ENCODE assay signal across 12 cellular contexts in the genomic region with DNA sequence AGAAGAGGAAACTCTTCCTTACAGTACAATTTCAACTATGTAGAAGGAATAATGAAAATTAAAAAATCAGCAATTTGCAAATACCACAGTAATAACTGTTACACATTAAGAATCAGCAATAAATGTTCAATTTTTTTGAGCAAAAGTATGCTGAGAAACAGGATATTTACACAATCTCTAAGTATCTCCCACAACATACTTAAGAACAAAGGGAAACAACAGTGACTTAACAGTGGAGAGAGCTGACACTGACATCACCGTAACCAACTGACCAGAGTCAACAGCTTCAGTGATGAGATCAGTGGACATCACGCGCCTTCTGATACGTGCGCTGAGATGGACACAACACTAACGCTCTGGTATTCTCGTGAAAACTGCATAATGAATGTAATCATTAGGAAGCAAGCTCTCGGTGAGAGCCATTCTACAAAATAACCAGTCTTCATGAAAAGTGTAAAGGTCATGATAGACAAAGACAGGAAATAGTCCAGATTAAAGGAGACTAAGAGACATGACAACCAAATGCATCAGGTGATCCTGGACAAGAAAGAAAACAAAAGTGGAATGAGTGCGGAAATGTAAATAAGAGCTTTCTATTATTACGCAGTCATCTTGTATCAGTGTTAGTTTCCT.
DNase-seq lines count a peak whose midpoint lies in the region; ATAC-seq, FAIRE-seq and TF ChIP-seq lines count a peak whose summit lies in the region.
"Had no signal": no experiment of that assay in that cellular context is flagged by ENCODE, and none has a peak within 500 bp of the region (broad histone marks: within the 10 kb centered on the region; RNA-seq: fewer than 3 reads in every experiment).

No MANE protein-coding gene starts in this region.

- peak overlapping the region in 3 of 12 donors; percentile 2 to 90 (median 6) for H3K27ac ChIP-seq in heart left ventricle
- H3K27ac ChIP-seq in GM12878 (ENCODE audit: control insufficient read depth, insufficient read depth): peak overlapping the region; percentile 89
- peak overlapping the region; percentile 25 to 77 (median 53) for H3K27ac ChIP-seq in right lobe of liver
- H3K27ac ChIP-seq in urinary bladder (ENCODE audit: low read depth): peak overlapping the region; percentile 6
- H3K27ac ChIP-seq in OCI-LY7 (ENCODE audit: low read depth, low read length, poor library complexity, severe bottlenecking): no peak overlapping the region

- peak overlapping the region; percentile 77; the same call in 1 of the 2 replicates for H3K4me2 ChIP-seq in GM12878 (ENCODE audit: control insufficient read depth, insufficient read depth)
- no peak overlapping the region for H3K4me2 ChIP-seq in OCI-LY7 (ENCODE audit: low read length)

- RAD21 ChIA-PET in GM12878 (lab: Charles Lee; ENCODE audit: unreplicated experiment): interaction anchor here (0.7 to 8.8 kb wide), 11 partner anchors 7 to 81 kb away, joined by 3 to 99 read pairs (median 14); no protein-coding TSS in a partner anchor

- H3K36me3 ChIP-seq in heart left ventricle (no peaks in the 10 kb centered on the region), GM12878 (ENCODE audit: control insufficient read depth in 2 of 2, insufficient read depth in 2 of 2, low read length in 1 of 2) (0 out of 4 replicates have a peak, but pooled peaks cover 0 to 4% of the 10 kb centered on the region in 2 experiments), right lobe of liver (no peaks in the 10 kb centered on the region), urinary bladder (ENCODE audit: insufficient read depth) (no peaks in the 10 kb centered on the region), OCI-LY7 (ENCODE audit: insufficient read depth, low read length) (peaks cover 4% of the 10 kb centered on the region; the same call in 1 of the 2 replicates)

- H3K4me1 Mint-ChIP-seq in HFFc6 (ENCODE audit: low read depth): peaks cover 53% of the 10 kb centered on the region

- in situ Hi-C loops in GM12878 (cut with MboI): no loop called here

- H3K4me1 ChIP-seq in heart left ventricle: peaks cover 0 to 86% (median 11%) of the 10 kb centered on the region in 12 donors
- H3K4me1 ChIP-seq in GM12878 (ENCODE audit: control insufficient read depth, insufficient read depth, low read length): peaks cover 49% of the 10 kb centered on the region
- peaks cover 0 to 25% (median 3%) of the 10 kb centered on the region in 4 donors for H3K4me1 ChIP-seq in right lobe of liver
- peaks cover 4% of the 10 kb centered on the region for H3K4me1 ChIP-seq in urinary bladder (ENCODE audit: insufficient read depth)
- H3K4me1 ChIP-seq in OCI-LY7 (ENCODE audit: insufficient read depth, low read length, poor library complexity, severe bottlenecking): peaks cover 24% of the 10 kb centered on the region

- CTCF ChIA-PET in GM12878 (lab: Yijun Ruan, JAX) (interaction anchor here (0.8 to 6.8 kb wide), 5 partner anchors 13 to 70 kb away, joined by 3 to 72 read pairs (median 6); no protein-coding TSS in a partner anchor), OCI-LY7 (lab: Charles Lee; ENCODE audit: unreplicated experiment) (interaction anchor here (1.5 kb wide), 1 partner anchor 37 kb away, joined by 3 read pairs; no protein-coding TSS in a partner anchor)

- H4K20me1 ChIP-seq in GM12878 (ENCODE audit: control insufficient read depth, insufficient read depth) (no peaks in the 10 kb centered on the region), OCI-LY7 (ENCODE audit: insufficient read depth, low read length) (no peaks in the 10 kb centered on the region)

- intact Hi-C loops in heart left ventricle (cut with DNase I): no loop called here
- intact Hi-C loops in Right ventricle myocardium inferior (cut with DNase I): no loop called here
- intact Hi-C loops in GM12878 (cut with micrococcal nuclease; ENCODE audit: unreplicated experiment): loop anchor here (2.0 to 5.0 kb wide), 2 partner anchors 15 to 34 kb away; no protein-coding TSS in a partner anchor
- intact Hi-C loops in right lobe of liver (cut with DNase I): no loop called here
- intact Hi-C loops in OCI-LY7 (cut with micrococcal nuclease; ENCODE audit: unreplicated experiment): loop anchor here (5.0 kb wide), 1 partner anchor 136 kb away; no protein-coding TSS in a partner anchor

- H3K79me2 ChIP-seq in GM12878 (ENCODE audit: control insufficient read depth, insufficient read depth, low read length): peaks cover 93% of the 10 kb centered on the region
- peaks cover 25% of the 10 kb centered on the region; the same call in 1 of the 2 replicates for H3K79me2 ChIP-seq in OCI-LY7 (ENCODE audit: insufficient read depth, low read depth, low read length)

- H3K9me2 ChIP-seq in OCI-LY7 (ENCODE audit: insufficient read depth, low read length): no peaks in the 10 kb centered on the region

- H3K4me3 ChIP-seq in heart left ventricle (no peak overlapping the region), GM12878 (no peak overlapping the region), right lobe of liver (no peak overlapping the region), urinary bladder (ENCODE audit: low read depth, low read length) (no peak overlapping the region), OCI-LY7 (ENCODE audit: low read depth, low read length, poor library complexity, severe bottlenecking) (no peak overlapping the region)
- H3K4me3 ChIP-seq: BLaER1 treated with 17β-estradiol and CSF1 and Interleukin-3, amounts not matched to agents 10 nM and 100 nM had no signal

- H3K36me3 Mint-ChIP-seq in HFFc6 (ENCODE audit: low read depth): peaks cover 22% of the 10 kb centered on the region

- WGBS in heart left ventricle, 4 donors: 59 to 75% (median 64%) methylated on average over 10 of the region's 10 CpGs
- 47% methylated on average over 10 of the region's 10 CpGs for WGBS in GM12878 (ENCODE audit: insufficient coverage, insufficient replicate concordance, low lambda C conversion rate, missing lambda C conversion rate)
- WGBS in right lobe of liver (ENCODE audit: insufficient coverage, low coverage, low lambda C conversion rate, missing lambda C conversion rate): 78% methylated on average over 9 of the region's 10 CpGs
- WGBS in urinary bladder: 90% methylated on average over 10 of the region's 10 CpGs

- H3K9ac ChIP-seq in GM12878 (ENCODE audit: control insufficient read depth, insufficient read depth, low read length): no peak overlapping the region

- POLR2A ChIA-PET in GM12878 (lab: Charles Lee): interaction anchor here (0.8 to 6.5 kb wide), 9 partner anchors 9 to 78 kb away, joined by 3 to 82 read pairs (median 6); no protein-coding TSS in a partner anchor
- POLR2A ChIA-PET in OCI-LY7 (lab: Charles Lee): interaction anchor here (1.8 kb wide), 1 partner anchor 16 kb away, joined by 5 read pairs; no protein-coding TSS in a partner anchor

- H3K9me3 Mint-ChIP-seq in HFFc6: no peaks in the 10 kb centered on the region
- H3K9me3 Mint-ChIP-seq: neural crest cell had no signal

- peaks cover under 1% of the 10 kb centered on the region; the same call in 1 of the 2 replicates for H3K27me3 Mint-ChIP-seq in HFFc6 (ENCODE audit: insufficient read depth)

- BruUV-seq in GM12878 (replicated peaks; lab: Mats Ljungman, UMichigan): no TSS peak
- BruUV-seq in OCI-LY7 (replicated peaks; lab: Mats Ljungman, UMichigan): no TSS peak

- TF ChIP-seq RAD21 in GM12878 (IDR thresholded peaks at IDR 0.05; ENCODE audit: insufficient read depth, low read depth, low read length): no peak

- no peak for TF ChIP-seq EP300 in GM12878 (IDR thresholded peaks at IDR 0.05; ENCODE audit: borderline replicate concordance in 1 of 2, control insufficient read depth in 1 of 2, low read depth in 2 of 2, low read length in 2 of 2)

- no peak overlapping the region for H3K4me3 Mint-ChIP-seq in HFFc6
- H3K4me3 Mint-ChIP-seq: neural crest cell had no signal

- H2AFZ ChIP-seq in GM12878 (ENCODE audit: control insufficient read depth, low read depth, low read length) (no peak overlapping the region), OCI-LY7 (ENCODE audit: low read length) (no peak overlapping the region)

- H3K27me3 ChIP-seq in heart left ventricle (no peaks in the 10 kb centered on the region), GM12878 (replicated peaks in 1 of 2; ENCODE audit: control insufficient read depth in 2 of 2, insufficient read depth in 2 of 2, low read length in 1 of 2) (no peaks in the 10 kb centered on the region), right lobe of liver (no peaks in the 10 kb centered on the region)
- H3K27me3 ChIP-seq: BLaER1 treated with 17β-estradiol and CSF1 and Interleukin-3, amounts not matched to agents 10 nM and 100 nM had no signal

- TF ChIP-seq POLR2A in heart left ventricle (IDR thresholded peaks at IDR 0.05) (no peak), GM12878 (IDR thresholded peaks at IDR 0.05; ENCODE audit: low read depth, low read length) (no peak), right lobe of liver (IDR thresholded peaks at IDR 0.05) (no peak)

- no peak overlapping the region; the same call in 1 of the 2 replicates for H3K27ac Mint-ChIP-seq in HFFc6

- no peak for FAIRE-seq in GM12878 (lab: Jason Lieb, UNC)
- FAIRE-seq: endometrium had no signal

- SMC1A ChIA-PET in GM12878 (lab: Charles Lee; ENCODE audit: uncharacterized antibody, unreplicated experiment): interaction anchor here (1.0 to 8.8 kb wide), 12 partner anchors 9 to 81 kb away, joined by 3 to 172 read pairs (median 10); no protein-coding TSS in a partner anchor

- DNase-seq in heart left ventricle (no peak), Right ventricle myocardium inferior (ENCODE audit: missing footprints) (no peak), GM12878 (ENCODE audit: low read depth, low spot score) (no peak), right lobe of liver (peak in 1 of 3 donors; percentile 34), OCI-LY7 (ENCODE audit: low spot score) (no peak), HK-2 (ENCODE audit: unreplicated experiment) (no peak), HFFc6 (no peak)
- DNase-seq: NCI-H2171 had no signal

- H3K9me3 ChIP-seq in heart left ventricle (no peaks in the 10 kb centered on the region), GM12878 (replicated peaks; ENCODE audit: control insufficient read depth, insufficient read depth, low read length) (no peaks in the 10 kb centered on the region), right lobe of liver (no peaks in the 10 kb centered on the region), OCI-LY7 (ENCODE audit: low read length) (0 out of 2 replicates have a peak, but pooled peaks cover 10% of the 10 kb centered on the region)

- no peak for TF ChIP-seq CTCF in heart left ventricle (IDR thresholded peaks at IDR 0.05)
- no peak for TF ChIP-seq CTCF in GM12878 (IDR thresholded peaks at IDR 0.05 in 2 of 3, conservative IDR thresholded peaks at IDR 0.05 in 1 of 3; ENCODE audit: control insufficient read depth in 2 of 3, extremely low read depth in 1 of 3, insufficient read depth in 1 of 3, low read depth in 3 of 3, low read length in 3 of 3)
- TF ChIP-seq CTCF in right lobe of liver (IDR thresholded peaks at IDR 0.05): no peak
- TF ChIP-seq CTCF in OCI-LY7 (conservative IDR thresholded peaks at IDR 0.05; ENCODE audit: low read length): no peak
- no peak for TF ChIP-seq CTCF in HFFc6 (IDR thresholded peaks at IDR 0.05)

- ATAC-seq in heart left ventricle: peak in 3 of 4 donors; percentile 40 to 67 (median 50)
- no peak for ATAC-seq in Right ventricle myocardium inferior
- ATAC-seq in GM12878: no peak
- peak; percentile 45 to 73 (median 64) for ATAC-seq in right lobe of liver

Comparison
In these comparisons a context has a peak if more than half of its experiments do, and no peak if none do; other contexts are left out.
1. ATAC-seq: peak in heart left ventricle (3 of 4) and right lobe of liver (4 of 4); none in Right ventricle myocardium inferior (single experiment) and GM12878 (single experiment).
2. intact Hi-C loops: an anchor here in GM12878 (2.0 to 5.0 kb wide) and OCI-LY7 (5.0 kb wide); none called in heart left ventricle, Right ventricle myocardium inferior and right lobe of liver.